Comparison of ENCODE assay signal across 8 cellular contexts in the genomic region with DNA sequence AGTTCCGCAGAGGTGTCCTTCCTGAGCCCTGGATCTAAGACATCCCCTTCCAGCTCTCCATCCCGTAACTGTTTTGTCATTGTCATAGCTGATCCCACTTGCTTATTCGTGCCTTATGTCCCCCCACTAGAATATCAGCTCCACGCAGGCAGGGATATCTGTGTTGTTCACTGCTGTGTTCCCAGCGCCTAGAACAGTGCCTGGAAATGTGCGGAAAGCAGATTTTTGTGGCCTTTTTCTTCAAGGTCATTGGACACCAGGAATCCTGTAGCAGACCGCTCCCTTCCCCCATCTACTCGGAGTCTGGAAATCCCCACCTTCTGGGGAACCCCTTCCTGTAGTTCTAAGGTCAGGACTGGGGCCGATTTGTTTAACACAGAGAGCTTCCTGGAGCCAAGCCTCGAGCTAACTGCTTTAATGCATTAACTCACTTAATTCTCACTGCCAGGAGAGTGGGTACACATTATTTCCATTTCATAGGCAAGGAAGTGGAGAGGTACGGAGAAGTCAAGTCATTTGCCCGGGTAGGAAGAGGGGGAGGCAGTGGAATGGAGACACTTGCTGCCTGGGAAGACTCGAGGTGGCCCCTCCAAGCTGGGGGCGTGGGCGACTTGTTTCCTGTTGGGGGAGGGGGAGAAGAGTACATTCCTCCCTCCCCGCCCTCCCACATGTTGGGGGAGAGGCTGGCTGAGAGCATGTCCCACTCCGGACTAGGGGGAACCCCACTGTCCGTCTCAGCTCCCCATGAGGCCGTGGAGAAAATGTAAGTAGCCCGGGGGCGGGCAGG. TPM values are rescaled to one million over a fixed set of nuclear protein-coding genes. Genes with fewer than 3 reads are reported as not detected.
DNase-seq lines count a peak whose midpoint lies in the region; ATAC-seq and TF ChIP-seq lines count a peak whose summit lies in the region.

No MANE protein-coding gene starts in this region.

- peak; percentile 72 for DNase-seq in Caki2 (ENCODE audit: low read depth)
- DNase-seq in HFFc6 = no peak
- peak; percentile 36 to 65 (median 45) for DNase-seq in body of pancreas
- DNase-seq in lung microvascular endothelial cell (ENCODE audit: low read depth in 2 of 2) = peak; percentile 54 to 90
- peak; percentile 75 for DNase-seq in stimulated activated CD8-positive, alpha-beta memory T cell treated with anti-CD3 and anti-CD28 coated beads, Interleukin-4, amount 100 ng/mL, for 24 hours (ENCODE audit: low read depth)
- no peak for DNase-seq in amniotic stem cell (lab: John Stamatoyannopoulos, UW)

- H3K4me1 Mint-ChIP-seq in HFFc6 (ENCODE audit: low read depth) = peaks cover 42% of the 10 kb centered on the region

- 0 out of 2 replicates have a peak, but pooled peaks cover 7% of the 10 kb centered on the region for H4K20me1 ChIP-seq in SU-DHL-6 (ENCODE audit: low read depth, low read length)

- intact Hi-C loops in body of pancreas (cut with DNase I) = no loop called here

- no peaks in the 10 kb centered on the region for H3K9me2 ChIP-seq in SU-DHL-6 (replicated peaks; ENCODE audit: insufficient read depth, low read length)

- WGBS in body of pancreas, 2 donors = 31 to 37% methylated on average over 20 to 21 of the region's 21 CpGs

- peak overlapping the region; percentile 62 for H3K4me2 ChIP-seq in SU-DHL-6 (ENCODE audit: low read depth, low read length, poor library complexity, severe bottlenecking)

- H3K27me3 Mint-ChIP-seq in HFFc6 (ENCODE audit: insufficient read depth) = peaks cover 1% of the 10 kb centered on the region

- H3K9me3 Mint-ChIP-seq in HFFc6 = no peaks in the 10 kb centered on the region

- H3K27ac ChIP-seq in SU-DHL-6 (ENCODE audit: low read depth, low read length) (peak overlapping the region; percentile 91), body of pancreas (peak overlapping the region; percentile 78 to 87 (median 78))

- TF ChIP-seq POLR2A in body of pancreas (IDR thresholded peaks at IDR 0.05) = no peak

- H3K9me3 ChIP-seq in SU-DHL-6 (ENCODE audit: insufficient read depth, low read length) (no peaks in the 10 kb centered on the region), body of pancreas (no peaks in the 10 kb centered on the region)

- H3K36me3 Mint-ChIP-seq in HFFc6 (ENCODE audit: low read depth) = peaks cover 6% of the 10 kb centered on the region; the same call in 1 of the 2 replicates

- TF ChIP-seq CTCF in HFFc6 (IDR thresholded peaks at IDR 0.05) = no peak
- TF ChIP-seq CTCF in SU-DHL-6 (IDR thresholded peaks at IDR 0.05; ENCODE audit: insufficient read depth, low read length, poor library complexity, severe bottlenecking) = no peak
- TF ChIP-seq CTCF in body of pancreas (IDR thresholded peaks at IDR 0.05) = no peak

- peak overlapping the region; percentile 88 for H3K4me3 Mint-ChIP-seq in HFFc6

- peaks cover 26% of the 10 kb centered on the region for H3F3A ChIP-seq in SU-DHL-6 (ENCODE audit: insufficient read depth)

- H3K27ac Mint-ChIP-seq in HFFc6 = peak overlapping the region; percentile 71

- H3K36me3 ChIP-seq in SU-DHL-6 (ENCODE audit: low read length) (no peaks in the 10 kb centered on the region), body of pancreas (replicated peaks in 1 of 2; ENCODE audit: insufficient read depth in 1 of 2, low read depth in 2 of 2) (no peaks in the 10 kb centered on the region)

- ATAC-seq in body of pancreas (no peak), HG03457 (IDR thresholded peaks at IDR 0.05; ENCODE audit: unreplicated experiment) (no peak)

- H2AFZ ChIP-seq in SU-DHL-6 (ENCODE audit: low read depth, low read length, severe bottlenecking) = peak overlapping the region; percentile 6

- H3K27me3 ChIP-seq in SU-DHL-6 (ENCODE audit: low read length) (no peaks in the 10 kb centered on the region), body of pancreas (no peaks in the 10 kb centered on the region)

- peaks cover 36% of the 10 kb centered on the region for H3K79me2 ChIP-seq in SU-DHL-6 (ENCODE audit: insufficient read depth, low read length)

- peak overlapping the region; percentile 52 for H3K4me3 ChIP-seq in SU-DHL-6 (ENCODE audit: insufficient read depth, low read length, poor library complexity, severe bottlenecking)
- H3K4me3 ChIP-seq in body of pancreas = no peak overlapping the region

- H3K4me1 ChIP-seq in body of pancreas = peaks cover 62% of the 10 kb centered on the region

- peak overlapping the region; percentile 68 for H3K9ac ChIP-seq in SU-DHL-6 (ENCODE audit: low read length)

- in situ Hi-C loops in Caki2 (cut with HindIII; ENCODE audit: low pct_unique_long_range_greater_than_20kb, low sequenced_read_pairs) = no loop called here

RNA-seq across cellular contexts. Expression of a gene that starts 1.2 kb away (rescaled TPM):
- total RNA-seq in Caki2 (2014; rRNA removed; shearing (Covaris generic); ENCODE audit: low replicate concordance) = 7.7 and 11.1 TPM in 2 replicates
- 10 to 100 TPM; 54.0 to 80.3 (median 69.8) TPM for total RNA-seq in HFFc6 (2021; fragmentation: NEBNext Ultra II Directional; extraction: Animal tissue kit (Norgen Biotek cat#: 25700))
- total RNA-seq in body of pancreas = 10 to 100 TPM; 23.1 to 41.9 TPM
- total RNA-seq in lung microvascular endothelial cell = 33.3 and 34.7 TPM in 2 replicates

RNA-seq across cellular contexts. Expression of a gene that starts 35.7 kb away (rescaled TPM):
- total RNA-seq in Caki2 (2014; rRNA removed; shearing (Covaris generic); ENCODE audit: low replicate concordance) = 7.3 and 33.3 TPM in 2 replicates
- 10 to 100 TPM; 11.5 to 15.0 (median 14.0) TPM for total RNA-seq in HFFc6 (2021; fragmentation: NEBNext Ultra II Directional; extraction: Animal tissue kit (Norgen Biotek cat#: 25700))
- total RNA-seq in body of pancreas (10 to 100 TPM; 20.4 to 31.4 TPM), lung microvascular endothelial cell (5.0 and 9.1 TPM in 2 replicates)

Comparison
In these comparisons a context has a peak if more than half of its experiments do, and no peak if none do; other contexts are left out.
1. DNase-seq: peak in Caki2 (single experiment), body of pancreas (4 of 4), lung microvascular endothelial cell (2 of 2) and stimulated activated CD8-positive, alpha-beta memory T cell treated with anti-CD3 and anti-CD28 coated beads, Interleukin-4, amount 100 ng/mL, for 24 hours (single experiment); none in HFFc6 (single experiment) and amniotic stem cell (single experiment).